ENCODE assay signal across 10 cellular contexts in the genomic region with DNA sequence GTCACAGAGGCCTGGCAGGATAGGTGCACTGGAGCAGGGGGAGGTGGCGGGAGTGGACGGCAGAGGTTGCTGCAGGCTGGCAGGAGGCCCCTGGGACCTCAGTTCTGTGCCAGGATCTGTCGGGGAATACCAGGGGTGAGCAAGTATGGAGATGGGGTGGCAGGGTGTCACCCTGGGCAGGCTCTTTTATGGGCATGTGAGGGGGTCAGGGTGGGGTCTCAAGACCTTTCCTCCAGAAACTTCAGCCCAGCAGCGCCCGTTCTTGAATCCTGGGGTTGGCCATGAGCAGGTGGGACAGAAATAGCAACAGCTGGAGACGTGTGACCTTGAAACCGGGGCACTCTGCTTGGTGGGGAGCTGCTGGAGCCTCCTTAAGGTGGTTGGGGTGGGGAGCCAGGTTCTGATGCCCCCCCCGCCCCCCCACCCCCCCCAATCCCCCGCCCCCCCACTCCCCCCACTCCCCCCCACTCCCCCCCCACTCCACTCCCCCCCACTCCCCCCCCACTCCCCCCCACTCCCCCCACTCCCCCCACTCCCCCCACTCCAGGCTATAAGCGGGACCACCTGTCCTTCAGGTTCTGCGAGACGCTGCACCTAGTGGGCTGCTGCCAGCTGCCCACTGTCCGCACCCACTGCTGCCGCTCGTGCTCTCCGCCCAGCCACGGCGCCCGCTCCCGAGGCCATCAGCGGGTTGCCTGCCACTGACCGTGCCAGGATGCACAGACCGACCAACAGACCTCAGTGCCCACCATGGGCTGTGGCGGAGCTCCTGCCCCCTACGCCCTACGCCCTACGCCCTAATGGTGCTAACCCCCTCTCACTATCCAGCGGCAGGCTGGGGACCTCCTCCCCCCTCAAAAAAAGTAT.
DNase-seq lines count a peak whose midpoint lies in the region; ATAC-seq and TF ChIP-seq lines count a peak whose summit lies in the region.
"Had no signal": no experiment of that assay in that cellular context is flagged by ENCODE, and none has a peak within 500 bp of the region (broad histone marks: within the 10 kb centered on the region; RNA-seq: fewer than 3 reads in every experiment).

No MANE protein-coding gene starts in this region.

- no TSS peak for BruUV-seq in OCI-LY7 (replicated peaks; lab: Mats Ljungman, UMichigan)

- H3K79me2 ChIP-seq in OCI-LY7 (ENCODE audit: insufficient read depth, low read depth, low read length), result no peaks in the 10 kb centered on the region

- no peaks in the 10 kb centered on the region for H3K9me3 ChIP-seq in OCI-LY7 (ENCODE audit: low read length)
- no peaks in the 10 kb centered on the region for H3K9me3 ChIP-seq in mesodermal cell (ENCODE audit: control insufficient read depth, low read length)

- no peak for DNase-seq in OCI-LY7 (ENCODE audit: low spot score)
- DNase-seq in substantia nigra (lab: John Stamatoyannopoulos, UW), result peak in 1 of 49 donors; percentile 71
- DNase-seq in HPDE6-E6E7 (ENCODE audit: extremely low spot score), result no peak
- DNase-seq: activated effector memory CD4-positive, alpha-beta T cell treated with Interleukin-2 at 50 U/mL for 16 hours; DMS79 had no signal

- no peak for ATAC-seq in HG03354 (IDR thresholded peaks at IDR 0.05; ENCODE audit: poor library complexity, severe bottlenecking, unreplicated experiment)
- ATAC-seq in HG03175 (IDR thresholded peaks at IDR 0.05; ENCODE audit: unreplicated experiment), result no peak
- ATAC-seq in GM18873 (IDR thresholded peaks at IDR 0.05; ENCODE audit: low FRiP score, unreplicated experiment), result no peak

- intact Hi-C loops in OCI-LY7 (cut with micrococcal nuclease; ENCODE audit: unreplicated experiment), result no loop called here

- no peak overlapping the region for H2AFZ ChIP-seq in OCI-LY7 (ENCODE audit: low read length)

- H3K4me3 ChIP-seq in OCI-LY7 (ENCODE audit: low read depth, low read length, poor library complexity, severe bottlenecking) (no peak overlapping the region), mesodermal cell (ENCODE audit: extremely low read depth, insufficient read depth, low read length, poor library complexity, severe bottlenecking) (no peak overlapping the region)

- POLR2A ChIA-PET in OCI-LY7 (lab: Charles Lee), result no interaction called here

- H3K4me1 ChIP-seq in OCI-LY7 (ENCODE audit: insufficient read depth, low read length, poor library complexity, severe bottlenecking) (peaks cover 57% of the 10 kb centered on the region), mesodermal cell (ENCODE audit: control insufficient read depth, insufficient read depth, low read length, poor library complexity, severe bottlenecking) (peaks cover 20% of the 10 kb centered on the region)

- H3K36me3 ChIP-seq in OCI-LY7 (ENCODE audit: insufficient read depth, low read length) (peaks cover 3% of the 10 kb centered on the region; the same call in 1 of the 2 replicates), mesodermal cell (ENCODE audit: control insufficient read depth, insufficient read depth, low read length) (no peaks in the 10 kb centered on the region)

- TF ChIP-seq CTCF in OCI-LY7 (conservative IDR thresholded peaks at IDR 0.05; ENCODE audit: low read length), result no peak

- no peak overlapping the region; the same call in 1 of the 2 replicates for H3K4me2 ChIP-seq in OCI-LY7 (ENCODE audit: low read length)

- no peaks in the 10 kb centered on the region for H4K20me1 ChIP-seq in OCI-LY7 (ENCODE audit: insufficient read depth, low read length)

- CTCF ChIA-PET in OCI-LY7 (lab: Charles Lee; ENCODE audit: unreplicated experiment), result no interaction called here

- WGBS in mesodermal cell (ENCODE audit: insufficient coverage in 2 of 2), 2 experiments, result 92 to 98% methylated on average over 16 to 17 of the region's 28 CpGs

- H3K27ac ChIP-seq in OCI-LY7 (ENCODE audit: low read depth, low read length, poor library complexity, severe bottlenecking) (peak overlapping the region; percentile 59), cingulate gyrus (ENCODE audit: low read depth, low read length) (peak overlapping the region; percentile 77), mesodermal cell (ENCODE audit: low read depth, low read length, severe bottlenecking) (peak overlapping the region; percentile 16), substantia nigra (ENCODE audit: low read depth, low read length, poor library complexity, severe bottlenecking) (peak overlapping the region; percentile 74)

- H3K9me2 ChIP-seq in OCI-LY7 (ENCODE audit: insufficient read depth, low read length), result no peaks in the 10 kb centered on the region

Comparison
In these comparisons a context has a peak if more than half of its experiments do, and no peak if none do; other contexts are left out.
1. H3K27ac ChIP-seq: peak in every context shown above with its lines; median percentile 77 in cingulate gyrus; 74 in substantia nigra; 59 in OCI-LY7; 16 in mesodermal cell.